Comparison of ENCODE assay signal across 10 cellular contexts in genomic region chr14:75430526-75430925, GRCh38. TPM values are rescaled to one million over a fixed set of nuclear protein-coding genes. Genes with fewer than 3 reads are reported as not detected.
DNase-seq lines count a peak whose midpoint lies in the region; FAIRE-seq and TF ChIP-seq lines count a peak whose summit lies in the region.
"Had no signal": no experiment of that assay in that cellular context is flagged by ENCODE, and none has a peak within 500 bp of the region (broad histone marks: within the 10 kb centered on the region; RNA-seq: fewer than 3 reads in every experiment).

No MANE protein-coding gene starts in this region.

- H3K27ac ChIP-seq in stomach = peak overlapping the region in 4 of 5 donors; percentile 77 to 93 (median 88)
- H3K27ac ChIP-seq in effector memory CD4-positive, alpha-beta T cell (ENCODE audit: insufficient read depth, low read length, poor library complexity, severe bottlenecking) = no peak overlapping the region

- TF ChIP-seq EP300 in stomach (IDR thresholded peaks at IDR 0.05) = no peak

- WGBS in stomach, 5 donors = 10 to 39% (median 30%) methylated on average over 10 of the region's 10 CpGs

- TF ChIP-seq CTCF in HFF-Myc (IDR thresholded peaks at IDR 0.05; ENCODE audit: low read depth, low read length, missing control alignments) = no peak
- no peak for TF ChIP-seq CTCF in bronchial epithelial cell (IDR thresholded peaks at IDR 0.05; ENCODE audit: insufficient read depth, low read length, severe bottlenecking)
- TF ChIP-seq CTCF in stomach (IDR thresholded peaks at IDR 0.05) = no peak

- H3K4me3 ChIP-seq in HFF-Myc (replicated peaks; ENCODE audit: low read depth, low read length) (peak overlapping the region; percentile 60), bronchial epithelial cell (ENCODE audit: low read depth, low read length) (no peak overlapping the region), stomach (peak overlapping the region; percentile 8 to 77 (median 72))
- no peak overlapping the region for H3K4me3 ChIP-seq in effector memory CD4-positive, alpha-beta T cell (ENCODE audit: insufficient read depth, low read depth, low read length, poor library complexity, severe bottlenecking)

- TF ChIP-seq POLR2A in stomach (IDR thresholded peaks at IDR 0.05) = no peak

- peaks cover 25 to 81% (median 57%) of the 10 kb centered on the region in 4 donors for H3K4me1 ChIP-seq in stomach
- peaks cover 14% of the 10 kb centered on the region for H3K4me1 ChIP-seq in effector memory CD4-positive, alpha-beta T cell (ENCODE audit: control insufficient read depth, insufficient read depth, low read length, poor library complexity, severe bottlenecking)

- no peaks in the 10 kb centered on the region for H3K9me3 ChIP-seq in stomach
- H3K9me3 ChIP-seq in effector memory CD4-positive, alpha-beta T cell (ENCODE audit: control insufficient read depth, low read length) = no peaks in the 10 kb centered on the region

- H3K36me3 ChIP-seq in bronchial epithelial cell (ENCODE audit: control insufficient read depth, insufficient read depth, low read length) = peaks cover 20% of the 10 kb centered on the region
- peaks cover 8 to 35% (median 30%) of the 10 kb centered on the region in 4 donors for H3K36me3 ChIP-seq in stomach
- no peaks in the 10 kb centered on the region for H3K36me3 ChIP-seq in effector memory CD4-positive, alpha-beta T cell (ENCODE audit: control insufficient read depth, insufficient read depth, low read length)

- intact Hi-C loops in stomach (cut with DNase I; ENCODE audit: low total_unique reads) = no loop called here

- DNase-seq in HFF-Myc (ENCODE audit: extremely low read depth, low read depth) (no peak), bronchial epithelial cell (ENCODE audit: low read depth) (no peak), kidney tubule cell (ENCODE audit: low spot score) (peak; percentile 25), stomach (peak; percentile 47), EL (no peak)
- DNase-seq in activated CD8-positive, alpha-beta memory T cell treated with anti-CD3 and anti-CD28 coated beads, Interleukin-2, amount 50 U/mL, for 48 hours = no peak
- no peak for DNase-seq in effector memory CD4-positive, alpha-beta T cell
- no peak for DNase-seq in activated effector memory CD4-positive, alpha-beta T cell treated with Interleukin-2 at 50 U/mL for 16 hours
- DNase-seq: kidney glomerular epithelial cell, RPMI8226 had no signal

- FAIRE-seq in bronchial epithelial cell (lab: Jason Lieb, UNC) = peak; percentile 13

- H3K27me3 ChIP-seq in bronchial epithelial cell (ENCODE audit: control insufficient read depth, insufficient read depth, low read length) (no peaks in the 10 kb centered on the region), stomach (no peaks in the 10 kb centered on the region)
- H3K27me3 ChIP-seq in effector memory CD4-positive, alpha-beta T cell (replicated peaks; ENCODE audit: control insufficient read depth, insufficient read depth, low read length, poor library complexity, severe bottlenecking) = peaks cover 10% of the 10 kb centered on the region

RNA-seq across cellular contexts. Expression of gene JDP2, which starts 2.7 kb away (rescaled TPM):
- total RNA-seq in bronchial epithelial cell (58.4 and 63.8 TPM in 2 replicates), stomach (100 to 1,000 TPM in 1 of 5 donors, 10 to 100 TPM in 4; 10.3 to 145 (median 21.6) TPM)
- polyA plus RNA-seq in stomach = 10 to 100 TPM; 18.5 to 82.5 (median 41.5) TPM

Comparison
In these comparisons a context has a peak if more than half of its experiments do, and no peak if none do; other contexts are left out.
1. DNase-seq: peak in kidney tubule cell (single experiment) and stomach (single experiment); none in HFF-Myc (single experiment), bronchial epithelial cell (single experiment), activated CD8-positive, alpha-beta memory T cell treated with anti-CD3 and anti-CD28 coated beads, Interleukin-2, amount 50 U/mL, for 48 hours (single experiment), effector memory CD4-positive, alpha-beta T cell (0 of 3), EL (single experiment) and activated effector memory CD4-positive, alpha-beta T cell treated with Interleukin-2 at 50 U/mL for 16 hours (single experiment).
2. H3K4me3 ChIP-seq: peak in HFF-Myc (single experiment) and stomach (4 of 4); none in bronchial epithelial cell (single experiment) and effector memory CD4-positive, alpha-beta T cell (single experiment).